39 cellular contexts compared by ENCODE assay signal in genomic region chr1:21724098-21724497, GRCh38. TPM values are rescaled to one million over a fixed set of nuclear protein-coding genes. Genes with fewer than 3 reads are reported as not detected.
"Had no signal": no experiment of that assay in that cellular context is flagged by ENCODE, and none has a peak within 500 bp of the region (broad histone marks: within the 10 kb centered on the region; RNA-seq: fewer than 3 reads in every experiment).

No MANE protein-coding gene starts in this region.

- H3K9me3 ChIP-seq: Peyer's patch had no signal

- H3K4me3 ChIP-seq: Peyer's patch had no signal

- H3K27ac ChIP-seq: brain microvascular endothelial cell, Peyer's patch, RWPE1, WERI-Rb-1 had no signal

- H3K4me3 Mint-ChIP-seq: activated CD4-positive, alpha-beta memory T cell treated with anti-CD3 and anti-CD28 coated beads, Interleukin-2, amount 10 ng/mL, durations not matched to agents 7 days and 5 days; activated CD8-positive, alpha-beta memory T cell treated with anti-CD3 and anti-CD28 coated beads, Interleukin-2, amount 10 ng/mL, durations not matched to agents 7 days and 5 days; activated naive CD8-positive, alpha-beta T cell treated with anti-CD3 and anti-CD28 coated beads for 36 hours; activated T-cell treated with anti-CD3 and anti-CD28 coated beads, Interleukin-2, amount 50 U/mL, for 72 hours; activated T-helper 17 cell treated with anti-CD3 and anti-CD28 coated beads, Interleukin-2, amount 50 U/mL, for 72 hours had no signal

- DNase-seq: activated CD4-positive, alpha-beta memory T cell treated with anti-CD3 and anti-CD28 coated beads, Interleukin-2, amount 10 ng/mL, durations not matched to agents 7 days and 5 days; activated CD4-positive, alpha-beta T cell treated with anti-CD3 and anti-CD28 coated beads for 1 hour; activated CD4-positive, alpha-beta T cell treated with anti-CD3 and anti-CD28 coated beads for 48 hours; activated CD4-positive, CD25-positive, alpha-beta regulatory T cell; activated CD8-positive, alpha-beta memory T cell treated with anti-CD3 and anti-CD28 coated beads for 24 hours; activated CD8-positive, alpha-beta memory T cell treated with anti-CD3 and anti-CD28 coated beads, Interleukin-2, amount 10 ng/mL, durations not matched to agents 7 days and 5 days; activated CD8-positive, alpha-beta memory T cell treated with anti-CD3 and anti-CD28 coated beads, Interleukin-2, amount 50 U/mL, for 48 hours; activated effector memory CD4-positive, alpha-beta T cell treated with anti-CD3 and anti-CD28 coated beads, Interleukin-2, amount 50 U/mL, for 16 hours; activated naive CD4-positive, alpha-beta T cell; activated naive CD4-positive, alpha-beta T cell treated with anti-CD3 and anti-CD28 coated beads, Interleukin-2, amount 50 U/mL, for 16 hours; activated naive CD8-positive, alpha-beta T cell treated with anti-CD3 and anti-CD28 coated beads for 36 hours; activated T-cell treated with anti-CD3 and anti-CD28 coated beads, Interleukin-2, amount 50 U/mL, for 72 hours; amniotic stem cell; aorta; brain microvascular endothelial cell; central memory CD4-positive, alpha-beta T cell; Karpas-422; NCI-H1105; NCI-H1436; NCI-H1694; NCI-H1930; NCI-H2081 treated with DMSO at 0.1 percent for 48 hours; NCI-H2171; NCI-H510A; NCI-H526; NCI-H748 treated with DMSO at 0.1 percent for 48 hours; NK-92 treated with Interleukin-12 subunit alpha and Interleukin-12 subunit beta, amount 100 ng/mL, for 24 hours; PC-3; Peyer's patch; SIG-M5; SW 1271; T-helper 1 cell; T-helper 2 cell; T1000; WERI-Rb-1 had no signal

- ATAC-seq: activated CD8-positive, alpha-beta memory T cell treated with anti-CD3 and anti-CD28 coated beads, Interleukin-2, amount 10 ng/mL, durations not matched to agents 7 days and 5 days; activated T-cell treated with anti-CD3 and anti-CD28 coated beads, Interleukin-2, amount 50 U/mL, for 72 hours; activated T-helper 17 cell treated with anti-CD3 and anti-CD28 coated beads, Interleukin-2, amount 50 U/mL, for 72 hours; PC-3; Right ventricle myocardium inferior had no signal

- H3K27ac Mint-ChIP-seq: activated CD4-positive, alpha-beta memory T cell treated with anti-CD3 and anti-CD28 coated beads, Interleukin-2, amount 10 ng/mL, durations not matched to agents 7 days and 5 days; activated CD8-positive, alpha-beta memory T cell treated with anti-CD3 and anti-CD28 coated beads, Interleukin-2, amount 10 ng/mL, durations not matched to agents 7 days and 5 days; activated naive CD8-positive, alpha-beta T cell treated with anti-CD3 and anti-CD28 coated beads for 36 hours; activated T-cell treated with anti-CD3 and anti-CD28 coated beads, Interleukin-2, amount 50 U/mL, for 72 hours; activated T-helper 17 cell treated with anti-CD3 and anti-CD28 coated beads, Interleukin-2, amount 50 U/mL, for 72 hours had no signal

- H3K9me3 Mint-ChIP-seq: activated CD4-positive, alpha-beta memory T cell treated with anti-CD3 and anti-CD28 coated beads, Interleukin-2, amount 10 ng/mL, durations not matched to agents 7 days and 5 days; activated naive CD8-positive, alpha-beta T cell treated with anti-CD3 and anti-CD28 coated beads for 36 hours; activated T-cell treated with anti-CD3 and anti-CD28 coated beads, Interleukin-2, amount 50 U/mL, for 72 hours; activated T-helper 17 cell treated with anti-CD3 and anti-CD28 coated beads, Interleukin-2, amount 50 U/mL, for 72 hours had no signal

- H3K4me1 Mint-ChIP-seq: activated CD4-positive, alpha-beta memory T cell treated with anti-CD3 and anti-CD28 coated beads, Interleukin-2, amount 10 ng/mL, durations not matched to agents 7 days and 5 days; activated CD8-positive, alpha-beta memory T cell treated with anti-CD3 and anti-CD28 coated beads, Interleukin-2, amount 10 ng/mL, durations not matched to agents 7 days and 5 days; activated naive CD8-positive, alpha-beta T cell treated with anti-CD3 and anti-CD28 coated beads for 36 hours; activated T-helper 17 cell treated with anti-CD3 and anti-CD28 coated beads, Interleukin-2, amount 50 U/mL, for 72 hours had no signal

- H3K27me3 Mint-ChIP-seq: activated CD4-positive, alpha-beta memory T cell treated with anti-CD3 and anti-CD28 coated beads, Interleukin-2, amount 10 ng/mL, durations not matched to agents 7 days and 5 days; activated CD8-positive, alpha-beta memory T cell treated with anti-CD3 and anti-CD28 coated beads, Interleukin-2, amount 10 ng/mL, durations not matched to agents 7 days and 5 days; activated naive CD8-positive, alpha-beta T cell treated with anti-CD3 and anti-CD28 coated beads for 36 hours; activated T-helper 17 cell treated with anti-CD3 and anti-CD28 coated beads, Interleukin-2, amount 50 U/mL, for 72 hours had no signal

RNA-seq across cellular contexts. Expression of gene RAP1GAP, which starts 54.9 kb away (rescaled TPM):
- total RNA-seq: MCF 10A had no signal
